Comparison of ENCODE assay signal across 8 cellular contexts in genomic region chr3:129413271-129413670, GRCh38. TPM values are rescaled to one million over a fixed set of nuclear protein-coding genes. Genes with fewer than 3 reads are reported as not detected.
DNase-seq lines count a peak whose midpoint lies in the region; ATAC-seq, FAIRE-seq and TF ChIP-seq lines count a peak whose summit lies in the region.
"Not testable (repeated sequence)": the region's sequence is repeated elsewhere in the genome, so short reads cannot be mapped to it uniquely, and the experiment has no call there.

No MANE protein-coding gene starts in this region.

- BruUV-seq in Calu3 (replicated peaks; lab: Mats Ljungman, UMichigan), result not testable (repeated sequence)

- H2AK5ac ChIP-seq in neuronal stem cell (ENCODE audit: low read depth, low read length), result not testable (repeated sequence)

- not testable (repeated sequence) for H3K36me3 ChIP-seq in SK-N-MC (ENCODE audit: insufficient read depth, low read length); right atrium auricular region; right lobe of liver; neuronal stem cell (replicated peaks in 1 of 2; ENCODE audit: control insufficient read depth in 2 of 2, insufficient read depth in 2 of 2, low read length in 2 of 2); stomach

- intact Hi-C loops in Calu3 (cut with micrococcal nuclease; ENCODE audit: unreplicated experiment); right lobe of liver (cut with DNase I); stomach (cut with DNase I; ENCODE audit: low total_unique reads): not testable (repeated sequence)

- H3K36me3 Mint-ChIP-seq in Calu3 (ENCODE audit: insufficient read depth, unreplicated experiment); brain: not testable (repeated sequence)

- H2BK12ac ChIP-seq in neuronal stem cell (ENCODE audit: low read length), result not testable (repeated sequence)

- ATAC-seq in A549, result peak in 1 of 2 experiments; percentile 33; a peak in 3 of 6 replicates
- not testable (repeated sequence) for ATAC-seq in right lobe of liver

- peak overlapping the region; percentile 75 for H3K4me2 ChIP-seq in A549
- H3K4me2 ChIP-seq in neuronal stem cell (ENCODE audit: insufficient read depth, low read length, poor library complexity, severe bottlenecking), result not testable (repeated sequence)

- not testable (repeated sequence) for TF ChIP-seq POLR2A in A549 (IDR thresholded peaks at IDR 0.05; ENCODE audit: low read length); right lobe of liver (IDR thresholded peaks at IDR 0.05); stomach (IDR thresholded peaks at IDR 0.05)

- H4K8ac ChIP-seq in neuronal stem cell (ENCODE audit: low read depth, low read length), result not testable (repeated sequence)

- not testable (repeated sequence) for H3K18ac ChIP-seq in neuronal stem cell (ENCODE audit: low read length)

- H2AFZ ChIP-seq in neuronal stem cell (ENCODE audit: low read length), result peak overlapping the region; percentile 27

- peak overlapping the region; percentile 93 to 94 for H3K27ac ChIP-seq in A549
- peak overlapping the region; percentile 59; the same call in 1 of the 2 replicates for H3K27ac ChIP-seq in SK-N-MC
- H3K27ac ChIP-seq in right atrium auricular region, result peak overlapping the region; percentile 80 to 89
- H3K27ac ChIP-seq in right lobe of liver, result peak overlapping the region; percentile 59 to 91 (median 80)
- H3K27ac ChIP-seq in neuronal stem cell (replicated peaks; ENCODE audit: low read length), result not testable (repeated sequence)
- H3K27ac ChIP-seq in stomach, result peak overlapping the region; percentile 16 to 84 (median 71)

- H2BK15ac ChIP-seq in neuronal stem cell (ENCODE audit: low read length), result not testable (repeated sequence)

- not testable (repeated sequence) for H3K27me3 Mint-ChIP-seq in Calu3 (ENCODE audit: unreplicated experiment); brain

- H3K27me3 ChIP-seq in right atrium auricular region; right lobe of liver; neuronal stem cell (ENCODE audit: control insufficient read depth in 3 of 3, insufficient read depth in 3 of 3, low read depth in 1 of 3, low read length in 3 of 3); stomach: not testable (repeated sequence)

- CTCF ChIA-PET in A549 (lab: Yijun Ruan, JAX) (interaction anchor here (0.8 to 1.2 kb wide), 4 partner anchors 10 to 35 kb away, joined by 3 to 5 read pairs (median 4); no protein-coding TSS in a partner anchor), Calu3 (lab: Charles Lee) (interaction anchor here (0.8 to 2.9 kb wide), 7 partner anchors 12 to 97 kb away, joined by 3 to 20 read pairs (median 6); partner anchors contain the start of genes EFCAB12, IFT122 and MBD4)

- H3K4me1 ChIP-seq in A549 (peaks cover 48% of the 10 kb centered on the region), right atrium auricular region (peaks cover 0 to 40% of the 10 kb centered on the region in 2 donors), right lobe of liver (peaks cover 0 to 13% (median 2%) of the 10 kb centered on the region in 4 donors), stomach (peaks cover 6 to 19% (median 10%) of the 10 kb centered on the region in 4 donors)
- H3K4me1 ChIP-seq in neuronal stem cell (ENCODE audit: control insufficient read depth in 2 of 2, insufficient read depth in 1 of 2, low read depth in 1 of 2, low read length in 2 of 2), result not testable (repeated sequence)

- H2BK120ac ChIP-seq in neuronal stem cell (ENCODE audit: low read depth, low read length), result not testable (repeated sequence)

- not testable (repeated sequence) for DNase-seq in A549 (ENCODE audit: low read depth in 1 of 2, low spot score in 1 of 2); Calu3; SK-N-MC (ENCODE audit: low read depth, low spot score); right atrium auricular region (ENCODE audit: low spot score); right lobe of liver; neuronal stem cell (ENCODE audit: low spot score); stomach

- H3K27ac Mint-ChIP-seq in Calu3 (ENCODE audit: unreplicated experiment), result peak overlapping the region; percentile 70
- peak overlapping the region in 4 of 5 experiments; percentile 5 to 56 (median 24) for H3K27ac Mint-ChIP-seq in brain

- H3K4me3 ChIP-seq in A549; right atrium auricular region; right lobe of liver; neuronal stem cell (ENCODE audit: low read length in 2 of 2); stomach: not testable (repeated sequence)
- H3K4me3 ChIP-seq in SK-N-MC, result peak overlapping the region; percentile 42

- not testable (repeated sequence) for TF ChIP-seq RAD21 in A549 (conservative IDR thresholded peaks at IDR 0.05 in 1 of 2, IDR thresholded peaks at IDR 0.05 in 1 of 2)

- not testable (repeated sequence) for TF ChIP-seq CTCF in A549 (IDR thresholded peaks at IDR 0.05); Calu3 (IDR thresholded peaks at IDR 0.05; ENCODE audit: unreplicated experiment); brain (conservative IDR thresholded peaks at IDR 0.05); right atrium auricular region (IDR thresholded peaks at IDR 0.05); right lobe of liver (IDR thresholded peaks at IDR 0.05); stomach (IDR thresholded peaks at IDR 0.05)

- peak overlapping the region; percentile 15 for H3K9ac ChIP-seq in SK-N-MC (ENCODE audit: insufficient read length)
- H3K9ac ChIP-seq in neuronal stem cell (ENCODE audit: low read depth, low read length, poor library complexity), result not testable (repeated sequence)

- H3K14ac ChIP-seq in neuronal stem cell (ENCODE audit: low read length), result not testable (repeated sequence)

- H4K91ac ChIP-seq in neuronal stem cell (ENCODE audit: low read depth, low read length, poor library complexity), result not testable (repeated sequence)

- not testable (repeated sequence) for H3K9me3 Mint-ChIP-seq in Calu3 (ENCODE audit: low read depth, unreplicated experiment); brain

- not testable (repeated sequence) for H3K9me3 ChIP-seq in A549; SK-N-MC (ENCODE audit: low read depth, low read length); right atrium auricular region; right lobe of liver; neuronal stem cell (replicated peaks in 1 of 2; ENCODE audit: control insufficient read depth in 2 of 2, insufficient read depth in 1 of 2, low read depth in 1 of 2, low read length in 2 of 2); stomach

- not testable (repeated sequence) for H3K4ac ChIP-seq in neuronal stem cell (ENCODE audit: low read length)

- H3K4me3 Mint-ChIP-seq in Calu3 (ENCODE audit: low read depth, unreplicated experiment), result peak overlapping the region; percentile 17
- H3K4me3 Mint-ChIP-seq in brain, result not testable (repeated sequence)

- not testable (repeated sequence) for FAIRE-seq in A549 (lab: Jason Lieb, UNC)

- not testable (repeated sequence) for H2BK5ac ChIP-seq in neuronal stem cell (ENCODE audit: low read length)

- WGBS in A549 (ENCODE audit: missing lambda C conversion rate), result 6% methylated on average over 2 of the region's 2 CpGs
- 23% methylated on average over 2 of the region's 2 CpGs for WGBS in right lobe of liver (ENCODE audit: insufficient coverage, low coverage, low lambda C conversion rate, missing lambda C conversion rate)
- no CpG with 5 or more reads among the region's 2 CpGs for WGBS in neuronal stem cell (ENCODE audit: extremely low coverage in 2 of 2, insufficient read length in 2 of 2, insufficient replicate concordance in 1 of 2), 2 donors
- 23 to 54% (median 47%) methylated on average over 2 of the region's 2 CpGs for WGBS in stomach, 5 donors

- POLR2A ChIA-PET in A549 (lab: Yijun Ruan, JAX), result interaction anchor here (1.0 to 2.1 kb wide), 3 partner anchors 14 to 26 kb away, joined by 3 to 16 read pairs (median 3); partner anchors contain the start of genes EFCAB12 and MBD4

- H3K79me1 ChIP-seq in neuronal stem cell (ENCODE audit: low read depth, low read length), result not testable (repeated sequence)

- not testable (repeated sequence) for TF ChIP-seq EP300 in A549 (IDR thresholded peaks at IDR 0.05); stomach (IDR thresholded peaks at IDR 0.05)

- H3K4me1 Mint-ChIP-seq in Calu3 (ENCODE audit: low read depth, unreplicated experiment) (peaks cover 37% of the 10 kb centered on the region), brain (peaks cover 11% of the 10 kb centered on the region)

- not testable (repeated sequence) for H3K23ac ChIP-seq in neuronal stem cell (ENCODE audit: low read depth, low read length, poor library complexity)

RNA-seq across cellular contexts. Expression of gene EFCAB12, which starts 15.2 kb away (rescaled TPM):
- polyA plus RNA-seq in A549 (2011; rRNA removed) (0.62 and 0.82 TPM in 2 replicates), A549 (2017; fragmentation: RNase III; extraction: RNeasy Plus Mini Kit Qiagen cat#74134 plus additional on column Dnase treatment) (0.81 to 1.4 TPM (median 1.1 TPM) in 3 replicates), brain (ENCODE audit: insufficient read depth, low read depth, low replicate concordance) (1.4 TPM), stomach (1 to 10 TPM in 2 of 3 donors, under 1 TPM in 1; 0.33 to 2.7 (median 2.6) TPM)
- polyA plus RNA-seq in A549 (2012; cell fraction: cytosol; rRNA removed), result 0.53 and 0.56 TPM in 2 replicates
- polyA plus RNA-seq in A549 (2012; cell fraction: nucleus; rRNA removed), result 2.4 and 2.8 TPM in 2 replicates
- polyA minus RNA-seq in A549 (2011; rRNA and poly(A)+ RNA removed), result 1.2 and 1.7 TPM in 2 replicates
- total RNA-seq in Calu3 (2022) (0.42 and 0.54 TPM in 2 replicates), right atrium auricular region (under 1 TPM in 1 of 2 donors, not detected in 1; 0.28 TPM), right lobe of liver (1 to 10 TPM in 5 of 6 experiments, under 1 TPM in 1; 0.26 to 4.7 (median 2.0) TPM), stomach (1 to 10 TPM in 1 of 5 donors, under 1 TPM in 2, not detected in 2; 0.72 to 4.0 (median 0.92) TPM)
- polyA plus RNA-seq in neuronal stem cell (2013, experiment 1 of 2), result 1.3 TPM
- polyA plus RNA-seq in neuronal stem cell (2013, experiment 2 of 2), result 1.2 TPM

RNA-seq across cellular contexts. Expression of gene MBD4, which starts 26.5 kb away (rescaled TPM):
- polyA plus RNA-seq in A549 (2011; rRNA removed), result 38.2 and 49.7 TPM in 2 replicates
- polyA plus RNA-seq in A549 (2012; cell fraction: cytosol; rRNA removed), result 12.4 and 13.5 TPM in 2 replicates
- polyA plus RNA-seq in A549 (2012; cell fraction: nucleus; rRNA removed), result 12.8 and 17.9 TPM in 2 replicates
- polyA plus RNA-seq in A549 (2017; fragmentation: RNase III; extraction: RNeasy Plus Mini Kit Qiagen cat#74134 plus additional on column Dnase treatment), result 26.4 to 32.7 TPM (median 31.4 TPM) in 3 replicates
- 8.2 and 9.5 TPM in 2 replicates for polyA minus RNA-seq in A549 (2011; rRNA and poly(A)+ RNA removed)
- total RNA-seq in Calu3 (2022), result 49.8 and 52.3 TPM in 2 replicates
- 15.6 TPM for polyA plus RNA-seq in brain (ENCODE audit: insufficient read depth, low read depth, low replicate concordance)
- 10 to 100 TPM; 17.8 to 26.4 TPM for total RNA-seq in right atrium auricular region
- 10 to 100 TPM; 16.9 to 26.1 (median 25.3) TPM for total RNA-seq in right lobe of liver
- polyA plus RNA-seq in neuronal stem cell (2013, experiment 1 of 2), result 46.1 TPM
- 47.3 TPM for polyA plus RNA-seq in neuronal stem cell (2013, experiment 2 of 2)
- 10 to 100 TPM in 4 of 5 donors, 1 to 10 TPM in 1; 5.8 to 74.1 (median 40.6) TPM for total RNA-seq in stomach
- polyA plus RNA-seq in stomach, result 10 to 100 TPM; 13.8 to 23.4 (median 20.1) TPM

RNA-seq across cellular contexts. Expression of gene IFT122, which starts 26.8 kb away (rescaled TPM):
- polyA plus RNA-seq in A549 (2011; rRNA removed) (17.1 and 20.3 TPM in 2 replicates), A549 (2017; fragmentation: RNase III; extraction: RNeasy Plus Mini Kit Qiagen cat#74134 plus additional on column Dnase treatment) (15.0 to 16.8 TPM (median 15.1 TPM) in 3 replicates), brain (ENCODE audit: insufficient read depth, low read depth, low replicate concordance) (39.4 TPM), stomach (10 to 100 TPM; 12.3 to 17.0 (median 13.9) TPM)
- polyA plus RNA-seq in A549 (2012; cell fraction: cytosol; rRNA removed), result 19.0 and 19.7 TPM in 2 replicates
- 78.1 and 111 TPM in 2 replicates for polyA plus RNA-seq in A549 (2012; cell fraction: nucleus; rRNA removed)
- polyA minus RNA-seq in A549 (2011; rRNA and poly(A)+ RNA removed), result 38.7 and 44.4 TPM in 2 replicates
- total RNA-seq in Calu3 (2022) (33.5 and 35.5 TPM in 2 replicates), right atrium auricular region (10 to 100 TPM; 18.5 to 36.9 TPM), right lobe of liver (10 to 100 TPM in 4 of 6 experiments, 1 to 10 TPM in 2; 7.1 to 16.8 (median 11.5) TPM), stomach (100 to 1,000 TPM in 2 of 5 donors, 10 to 100 TPM in 2, 1 to 10 TPM in 1; 9.9 to 163 (median 61.5) TPM)
- polyA plus RNA-seq in neuronal stem cell (2013, experiment 1 of 2), result 22.3 TPM
- polyA plus RNA-seq in neuronal stem cell (2013, experiment 2 of 2), result 21.0 TPM
